22 cellular contexts compared by ENCODE assay signal in genomic region chr6:162070639-162071038, GRCh38.
A peak's percentile ranks its signal among the peaks of the same experiment; 100 is the strongest.
DNase-seq lines count a peak whose midpoint lies in the region; ATAC-seq and TF ChIP-seq lines count a peak whose summit lies in the region.
"Had no signal": no experiment of that assay in that cellular context is flagged by ENCODE, and none has a peak within 500 bp of the region (broad histone marks: within the 10 kb centered on the region; RNA-seq: fewer than 3 reads in every experiment).

No MANE protein-coding gene starts in this region.

- no peaks in the 10 kb centered on the region for H3K36me3 ChIP-seq in heart right ventricle
- H3K36me3 ChIP-seq in testis (ENCODE audit: low read depth, missing control alignments) = no peaks in the 10 kb centered on the region
- H3K36me3 ChIP-seq: BE2C had no signal

- no peak for TF ChIP-seq POLR2A in testis (IDR thresholded peaks at IDR 0.05)

- intact Hi-C loops in Right ventricle myocardium inferior (cut with DNase I) = no loop called here
- intact Hi-C loops in cardiac septum (cut with DNase I) = no loop called here
- intact Hi-C loops in heart right ventricle (cut with DNase I) = no loop called here
- intact Hi-C loops in testis (cut with DNase I; ENCODE audit: low total_unique reads) = no loop called here

- H3K4me1 ChIP-seq in heart right ventricle (peaks cover 0 to 11% (median 0%) of the 10 kb centered on the region in 9 donors), testis (no peaks in the 10 kb centered on the region)
- H3K4me1 ChIP-seq: A549, BE2C had no signal

- no peak for DNase-seq in Right ventricle myocardium inferior (ENCODE audit: missing footprints)
- DNase-seq in cardiac septum (ENCODE audit: low spot score) = no peak
- DNase-seq in heart right ventricle = peak in 1 of 2 donors; percentile 23
- DNase-seq in testis = peak; percentile 41
- DNase-seq in T-helper 1 cell = no peak
- DNase-seq in stimulated activated CD4-positive, alpha-beta T cell treated with anti-CD3 and anti-CD28 coated beads, Interleukin-1b, Interleukin-23, amount 100 ng/mL, for 48 hours = no peak
- DNase-seq: 8988T; ACHN; AML-193; BE2C; CD4-positive, alpha-beta T cell; CD8-positive, alpha-beta memory T cell; DMS 273 treated with DMSO at 0.1 percent for 48 hours; DMS79; EL; GDM1; H7; HCEC 1CT had no signal

- H3K27me3 ChIP-seq in heart right ventricle (no peaks in the 10 kb centered on the region), testis (no peaks in the 10 kb centered on the region)
- H3K27me3 ChIP-seq: BE2C; BLaER1 treated with 17β-estradiol and CSF1 and Interleukin-3, amounts not matched to agents 10 nM and 100 nM had no signal

- no peak overlapping the region for H3K27ac ChIP-seq in heart right ventricle
- no peak overlapping the region for H3K27ac ChIP-seq in testis
- H3K27ac ChIP-seq: A549; BLaER1 treated with 17β-estradiol and CSF1 and Interleukin-3, amounts not matched to agents 10 nM and 100 nM; GM23248 had no signal

- TF ChIP-seq CTCF in heart right ventricle (IDR thresholded peaks at IDR 0.05) (no peak), testis (IDR thresholded peaks at IDR 0.05) (no peak)

- WGBS in heart right ventricle, 2 donors = 44 to 67% methylated on average over 5 of the region's 5 CpGs
- 60 to 65% methylated on average over 5 of the region's 5 CpGs for WGBS in testis, 2 donors

- H3K9me3 ChIP-seq in heart right ventricle (peaks cover 0 to 54% (median 4%) of the 10 kb centered on the region in 11 donors), testis (no peaks in the 10 kb centered on the region)
- H3K9me3 ChIP-seq: A549, BE2C had no signal

- H3K4me3 ChIP-seq in heart right ventricle (no peak overlapping the region), testis (no peak overlapping the region)
- H3K4me3 ChIP-seq: A549; BLaER1 treated with 17β-estradiol and CSF1 and Interleukin-3, amounts not matched to agents 10 nM and 100 nM; GM12878; GM23248 had no signal

- ATAC-seq in Right ventricle myocardium inferior (peak; percentile 62), heart right ventricle (peak in 7 of 8 donors; percentile 46 to 81 (median 79))
- ATAC-seq: A549, GM12878 had no signal
